8 cellular contexts compared by ENCODE assay signal in the genomic region with DNA sequence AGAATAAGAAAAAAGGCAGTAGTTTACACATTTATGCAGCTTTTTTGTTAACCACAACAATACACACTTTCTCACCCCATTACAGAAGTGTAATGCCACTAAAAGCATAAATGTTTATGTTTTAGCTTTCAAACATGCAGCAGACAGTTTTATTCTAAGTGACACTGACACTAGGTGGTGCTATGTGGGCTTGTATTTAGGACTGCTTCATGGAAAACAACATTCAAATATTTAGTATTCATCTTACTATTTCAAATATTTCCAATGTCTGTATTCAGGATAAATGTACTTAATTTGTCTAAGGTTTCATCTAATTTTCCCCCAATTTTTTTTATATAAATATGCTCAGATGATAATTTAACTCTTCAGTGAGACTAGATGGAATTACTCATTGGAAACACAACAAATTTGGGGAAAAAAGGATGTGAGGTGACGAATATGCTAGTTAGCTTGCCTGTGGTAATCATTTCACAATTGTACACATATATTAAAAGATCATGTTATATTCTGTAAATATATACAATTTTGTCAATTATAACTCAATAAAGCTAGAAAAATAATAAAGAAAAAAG.
A peak's percentile ranks its signal among the peaks of the same experiment; 100 is the strongest.
DNase-seq lines count a peak whose midpoint lies in the region; ATAC-seq, FAIRE-seq and TF ChIP-seq lines count a peak whose summit lies in the region.

No MANE protein-coding gene starts in this region.

- H3K36me3 ChIP-seq in K562 (ENCODE audit: control insufficient read depth, insufficient read depth, low read length) (no peaks in the 10 kb centered on the region), left lung (peaks cover 0 to 16% of the 10 kb centered on the region in 2 donors)

- POLR2A ChIA-PET in K562 (lab: Yijun Ruan, JAX) = interaction anchor here (0.6 to 1.2 kb wide), 2 partner anchors 226 to 263 kb away, joined by 3 to 4 read pairs; no protein-coding TSS in a partner anchor

- no peaks in the 10 kb centered on the region for H3K9me1 ChIP-seq in K562 (ENCODE audit: control insufficient read depth, insufficient read depth, low read length)

- CTCF ChIA-PET in K562 (lab: Yijun Ruan, JAX; ENCODE audit: low intra/inter-chr PET ratio) = interaction anchor here (1.2 to 1.9 kb wide), 2 partner anchors 238 to 398 kb away, joined by 3 to 19 read pairs; no protein-coding TSS in a partner anchor

- BruUV-seq in K562 (replicated peaks; lab: Mats Ljungman, UMichigan) = no TSS peak

- no peaks in the 10 kb centered on the region for H4K20me1 ChIP-seq in K562 (replicated peaks; ENCODE audit: control insufficient read depth, insufficient read depth, low read length)

- H3K9me3 ChIP-seq in K562 (replicated peaks; ENCODE audit: control insufficient read depth, insufficient read depth, low read depth, low read length) = no peaks in the 10 kb centered on the region
- no peaks in the 10 kb centered on the region for H3K9me3 ChIP-seq in left lung

- in situ Hi-C loops in G401 (cut with HindIII; ENCODE audit: low sequenced_read_pairs) (no loop called here), K562 (cut with MboI) (no loop called here)

- no peak for TF ChIP-seq POLR2A in K562 (conservative IDR thresholded peaks at IDR 0.05)

- FAIRE-seq in K562 (lab: Jason Lieb, UNC) = peak; percentile 71

- peak; percentile 18 for DNase-seq in A172 (ENCODE audit: low spot score)
- peak; percentile 48 for DNase-seq in G401 (ENCODE audit: low spot score)
- DNase-seq in NCI-H1694 treated with DMSO at 0.1 percent for 48 hours (lab: John Stamatoyannopoulos, UW) = peak; percentile 73
- DNase-seq in K562 (ENCODE audit: extremely low read depth in 1 of 4, low spot score in 3 of 4) = peak in 3 of 4 experiments; percentile 12 to 51 (median 15)
- DNase-seq in left lung = no peak
- no peak for DNase-seq in GDM1 (lab: John Stamatoyannopoulos, UW)
- no peak for DNase-seq in NCI-H2081 treated with DMSO at 0.1 percent for 48 hours (lab: John Stamatoyannopoulos, UW)

- intact Hi-C loops in K562 (cut with micrococcal nuclease) (loop anchor here (1.0 kb wide), 1 partner anchor 238 kb away; no protein-coding TSS in a partner anchor), left lung (cut with DNase I) (loop anchor here in 1 of 2 donors (10.0 kb wide), 1 partner anchor 237 kb away; no protein-coding TSS in a partner anchor)

- TF ChIP-seq CTCF in K562 (IDR thresholded peaks at IDR 0.05 in 2 of 3, conservative IDR thresholded peaks at IDR 0.05 in 1 of 3; ENCODE audit: insufficient read depth in 2 of 3, low read depth in 1 of 3, low read length in 3 of 3) (peak; percentile 40 to 72 (median 48); a peak in 5 of 6 replicates), left lung (IDR thresholded peaks at IDR 0.05) (peak in 1 of 2 donors; percentile 37)

- H2AFZ ChIP-seq in K562 (ENCODE audit: low read depth, low read length) = no peak overlapping the region

- H3K4me1 ChIP-seq in K562 (replicated peaks in 1 of 2; ENCODE audit: control insufficient read depth in 2 of 2, insufficient read depth in 2 of 2, low read length in 2 of 2) (no peaks in the 10 kb centered on the region), left lung (no peaks in the 10 kb centered on the region)

- peak; percentile 73 for ATAC-seq in K562
- peak; percentile 64 for ATAC-seq in left lung
- no peak for ATAC-seq in HG02852 (IDR thresholded peaks at IDR 0.05; ENCODE audit: unreplicated experiment)

- no peak overlapping the region for H3K9ac ChIP-seq in K562 (ENCODE audit: insufficient read depth in 1 of 2, low read depth in 2 of 2, low read length in 2 of 2)

- 63% methylated on average over 1 of the region's 1 CpG for WGBS in K562 (ENCODE audit: insufficient coverage, low coverage, missing lambda C conversion rate)

- H3K27me3 ChIP-seq in K562 (ENCODE audit: control insufficient read depth in 2 of 2, insufficient read depth in 2 of 2, low read length in 2 of 2) = no peaks in the 10 kb centered on the region
- no peaks in the 10 kb centered on the region for H3K27me3 ChIP-seq in left lung

- TF ChIP-seq RAD21 in K562 (CRISPR knock-in tag; conservative IDR thresholded peaks at IDR 0.05 in 1 of 2, IDR thresholded peaks at IDR 0.05 in 1 of 2) = peak; percentile 42 to 70

- no peak overlapping the region for H3K4me3 ChIP-seq in K562
- no peak overlapping the region for H3K4me3 ChIP-seq in left lung

- H3K27ac ChIP-seq in K562 (ENCODE audit: extremely low read depth, low read depth, low read length) (no peak overlapping the region), left lung (no peak overlapping the region)

- TF ChIP-seq EP300 in K562 (IDR thresholded peaks at IDR 0.05; ENCODE audit: low read length) = no peak

- no peaks in the 10 kb centered on the region for H3K79me2 ChIP-seq in K562 (ENCODE audit: control insufficient read depth, insufficient read depth, low read length)

- H3K4me2 ChIP-seq in K562 (ENCODE audit: insufficient read depth, low read length) = no peak overlapping the region

TF ChIP-seq in K562, 482 proteins besides CTCF, POLR2A, EP300 and RAD21:
- peak; percentile 22; the same call in 1 of the 2 replicates for TF ChIP-seq SMC3 (conservative IDR thresholded peaks at IDR 0.05; ENCODE audit: insufficient read depth, low read depth, low read length)
- TF ChIP-seq ZNF76 (CRISPR knock-in tag; IDR thresholded peaks at IDR 0.05; ENCODE audit: borderline replicate concordance) = no peak

Comparison
In these comparisons a context has a peak if more than half of its experiments do, and no peak if none do; other contexts are left out.
1. DNase-seq: peak in A172 (single experiment), G401 (single experiment), NCI-H1694 treated with DMSO at 0.1 percent for 48 hours (single experiment) and K562 (3 of 4); none in left lung (0 of 2), GDM1 (single experiment) and NCI-H2081 treated with DMSO at 0.1 percent for 48 hours (single experiment).